Comparison of ENCODE assay signal across 8 cellular contexts in genomic region chr3:128846501-128846900, GRCh38. TPM values are rescaled to one million over a fixed set of nuclear protein-coding genes. Genes with fewer than 3 reads are reported as not detected.
DNase-seq lines count a peak whose midpoint lies in the region; ATAC-seq lines count a peak whose summit lies in the region.

No MANE protein-coding gene starts in this region.

- H3K27me3 Mint-ChIP-seq in activated naive CD8-positive, alpha-beta T cell: no peaks in the 10 kb centered on the region
- H3K27me3 Mint-ChIP-seq in naive B cell: no peaks in the 10 kb centered on the region

- H3K4me1 Mint-ChIP-seq in activated naive CD8-positive, alpha-beta T cell (ENCODE audit: low read depth): peaks cover 12% of the 10 kb centered on the region
- H3K4me1 Mint-ChIP-seq in naive B cell: peaks cover 13 to 14% (median 14%) of the 10 kb centered on the region in 3 donors

- H3K4me3 Mint-ChIP-seq in activated naive CD8-positive, alpha-beta T cell: peak overlapping the region; percentile 81
- H3K4me3 Mint-ChIP-seq in naive B cell: peak overlapping the region; percentile 73 to 93 (median 86)

- H3K36me3 Mint-ChIP-seq in activated naive CD8-positive, alpha-beta T cell: no peaks in the 10 kb centered on the region
- no peaks in the 10 kb centered on the region for H3K36me3 Mint-ChIP-seq in naive B cell

- DNase-seq in stimulated activated CD4-positive, alpha-beta T cell treated with anti-CD3 and anti-CD28 coated beads, Interleukin-12 subunit alpha, Interleukin-12 subunit beta, amount 100 ng/mL, for 4 hours: peak; percentile 16
- no peak for DNase-seq in stimulated activated CD4-positive, alpha-beta T cell treated with anti-CD3 and anti-CD28 coated beads, Interleukin-4, amount 100 ng/mL, for 24 hours
- no peak for DNase-seq in naive B cell
- DNase-seq in DMS79 treated with DMSO at 0.1 percent for 48 hours (lab: John Stamatoyannopoulos, UW): no peak
- no peak for DNase-seq in NCI-H128 (lab: John Stamatoyannopoulos, UW; ENCODE audit: unreplicated experiment)
- DNase-seq in AG20443 (ENCODE audit: low spot score): no peak

- ATAC-seq in naive B cell (ENCODE audit: low read depth in 2 of 2) (peak; percentile 7 to 10), GM18520 (IDR thresholded peaks at IDR 0.05; ENCODE audit: unreplicated experiment) (no peak)

- no peaks in the 10 kb centered on the region for H3K9me3 Mint-ChIP-seq in activated naive CD8-positive, alpha-beta T cell (ENCODE audit: low read depth)
- H3K9me3 Mint-ChIP-seq in naive B cell: no peaks in the 10 kb centered on the region

- peak overlapping the region; percentile 87 for H3K27ac Mint-ChIP-seq in activated naive CD8-positive, alpha-beta T cell
- peak overlapping the region in 5 of 6 donors; percentile 15 to 87 (median 64) for H3K27ac Mint-ChIP-seq in naive B cell

RNA-seq across cellular contexts. Expression of gene ACAD9, which starts 32.9 kb away (rescaled TPM):
- 10 to 100 TPM in 4 of 6 donors, 1 to 10 TPM in 2; 8.6 to 20.4 (median 17.0) TPM for polyA plus RNA-seq in naive B cell (ENCODE audit: low read depth in 6 of 6)
